In the genomic region with DNA sequence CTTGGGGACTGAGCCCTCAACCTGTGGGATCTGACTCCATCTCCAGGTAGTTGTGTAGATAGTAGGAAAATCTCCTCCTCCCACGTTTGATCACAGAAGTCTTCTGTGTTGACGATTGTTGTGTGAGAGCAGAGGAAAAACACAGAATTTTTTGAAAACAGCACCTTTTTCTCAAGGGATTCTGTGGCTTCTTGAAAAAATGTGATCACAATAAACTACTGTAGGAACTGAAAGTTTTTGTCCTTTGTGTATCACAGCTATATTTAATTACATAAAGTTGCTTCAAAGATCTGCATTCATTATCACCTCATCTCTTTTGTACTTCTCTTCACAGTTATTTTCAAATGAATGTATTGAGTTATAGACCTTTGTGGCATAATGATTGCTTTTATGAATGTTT, we compare ENCODE assay signal across 13 cellular contexts.
DNase-seq lines count a peak whose midpoint lies in the region; ATAC-seq, FAIRE-seq and TF ChIP-seq lines count a peak whose summit lies in the region.
"Had no signal": no experiment of that assay in that cellular context is flagged by ENCODE, and none has a peak within 500 bp of the region (broad histone marks: within the 10 kb centered on the region; RNA-seq: fewer than 3 reads in every experiment).

No MANE protein-coding gene starts in this region.

- H3K36me3 Mint-ChIP-seq in CD8-positive, alpha-beta T cell = peaks cover 4% of the 10 kb centered on the region
- H3K36me3 Mint-ChIP-seq in activated T-helper 1 cell treated with anti-CD3 and anti-CD28 coated beads, Interleukin-12 subunit alpha, Interleukin-12 subunit beta, Interleukin-2, Interleukin-4 antibody, amounts not matched to agents 30 ng/mL and 10 ng/mL and 1 ng/mL, durations not matched to agents 14 hours and 24 hours and 36 hours (ENCODE audit: low read depth) = peaks cover 7% of the 10 kb centered on the region

- intact Hi-C loops in CD8-positive, alpha-beta T cell (cut with DNase I, micrococcal nuclease) = no loop called here
- intact Hi-C loops in activated T-helper 1 cell treated with anti-CD3 and anti-CD28 coated beads, Interleukin-12 subunit alpha, Interleukin-12 subunit beta, Interleukin-2, Interleukin-4 antibody, amounts not matched to agents 30 ng/mL and 10 ng/mL and 1 ng/mL, durations not matched to agents 14 hours and 24 hours and 36 hours (cut with micrococcal nuclease) = loop anchor here (2.0 kb wide), 1 partner anchor 13 kb away; no protein-coding TSS in a partner anchor
- intact Hi-C loops in psoas muscle (cut with DNase I) = no loop called here

- no peaks in the 10 kb centered on the region for H3K9me3 Mint-ChIP-seq in CD8-positive, alpha-beta T cell
- H3K9me3 Mint-ChIP-seq in activated T-helper 1 cell treated with anti-CD3 and anti-CD28 coated beads, Interleukin-12 subunit alpha, Interleukin-12 subunit beta, Interleukin-2, Interleukin-4 antibody, amounts not matched to agents 30 ng/mL and 10 ng/mL and 1 ng/mL, durations not matched to agents 14 hours and 24 hours and 36 hours = no peaks in the 10 kb centered on the region

- no peak for ATAC-seq in CD8-positive, alpha-beta T cell
- ATAC-seq in GM21367 (IDR thresholded peaks at IDR 0.05; ENCODE audit: unreplicated experiment) = peak; percentile 39
- ATAC-seq in psoas muscle = no peak
- ATAC-seq: gastroesophageal sphincter had no signal

- 39 to 65% (median 65%) methylated on average over 2 of the region's 2 CpGs for WGBS in psoas muscle, 3 donors

- H3K36me3 ChIP-seq in CD8-positive, alpha-beta T cell (ENCODE audit: insufficient read depth, low read length) = no peaks in the 10 kb centered on the region
- H3K36me3 ChIP-seq in psoas muscle (ENCODE audit: insufficient read depth in 1 of 2, low read depth in 1 of 2) = no peaks in the 10 kb centered on the region
- H3K36me3 ChIP-seq: gastroesophageal sphincter had no signal

- no peak overlapping the region for H3K4me3 Mint-ChIP-seq in CD8-positive, alpha-beta T cell
- no peak overlapping the region for H3K4me3 Mint-ChIP-seq in activated T-helper 1 cell treated with anti-CD3 and anti-CD28 coated beads, Interleukin-12 subunit alpha, Interleukin-12 subunit beta, Interleukin-2, Interleukin-4 antibody, amounts not matched to agents 30 ng/mL and 10 ng/mL and 1 ng/mL, durations not matched to agents 14 hours and 24 hours and 36 hours

- H3K4me1 ChIP-seq in CD8-positive, alpha-beta T cell (ENCODE audit: insufficient read depth, low read length) = peaks cover 31% of the 10 kb centered on the region
- peaks cover 82% of the 10 kb centered on the region for H3K4me1 ChIP-seq in psoas muscle

- DNase-seq in CD8-positive, alpha-beta T cell = no peak
- DNase-seq in activated T-helper 1 cell treated with anti-CD3 and anti-CD28 coated beads, Interleukin-12 subunit alpha, Interleukin-12 subunit beta, Interleukin-2, Interleukin-4 antibody, amounts not matched to agents 30 ng/mL and 10 ng/mL and 1 ng/mL, durations not matched to agents 14 hours and 24 hours and 36 hours (ENCODE audit: low spot score) = no peak
- DNase-seq in psoas muscle (no peak), GM10248 (ENCODE audit: extremely low spot score) (no peak), RCC 7860 (ENCODE audit: low spot score) (no peak)
- no peak for DNase-seq in stimulated activated naive CD4-positive, alpha-beta T cell treated with Interleukin-2 at 50 U/mL for 16 hours (lab: John Stamatoyannopoulos, UW)
- DNase-seq: activated CD8-positive, alpha-beta memory T cell treated with anti-CD3 and anti-CD28 coated beads, Interleukin-2, amount 50 U/mL, for 48 hours; C1 segment of cervical spinal cord; NCI-H2029; NCI-H524 treated with DMSO at 0.1 percent for 48 hours; nucleus accumbens had no signal

- no peak for TF ChIP-seq CTCF in CD8-positive, alpha-beta T cell (IDR thresholded peaks at IDR 0.05)
- no peak for TF ChIP-seq CTCF in psoas muscle (IDR thresholded peaks at IDR 0.05)
- no peak for TF ChIP-seq CTCF in GM10248 (IDR thresholded peaks at IDR 0.05; ENCODE audit: control extremely low read depth, extremely low read depth, low read depth, missing control alignments)

- H3K9me3 ChIP-seq in CD8-positive, alpha-beta T cell (ENCODE audit: low read length) = no peaks in the 10 kb centered on the region
- H3K9me3 ChIP-seq in psoas muscle = no peaks in the 10 kb centered on the region
- H3K9me3 ChIP-seq: gastroesophageal sphincter had no signal

- no peak overlapping the region for H3K4me3 ChIP-seq in CD8-positive, alpha-beta T cell (ENCODE audit: low read depth, low read length)
- no peak overlapping the region for H3K4me3 ChIP-seq in psoas muscle
- H3K4me3 ChIP-seq: gastroesophageal sphincter had no signal

- CTCF ChIA-PET in CD8-positive, alpha-beta T cell (lab: Charles Lee) = no interaction called here
- CTCF ChIA-PET in GM10248 (lab: Yijun Ruan, JAX) = no interaction called here

- H3K27me3 Mint-ChIP-seq in CD8-positive, alpha-beta T cell (ENCODE audit: low read depth) = no peaks in the 10 kb centered on the region
- no peaks in the 10 kb centered on the region for H3K27me3 Mint-ChIP-seq in activated T-helper 1 cell treated with anti-CD3 and anti-CD28 coated beads, Interleukin-12 subunit alpha, Interleukin-12 subunit beta, Interleukin-2, Interleukin-4 antibody, amounts not matched to agents 30 ng/mL and 10 ng/mL and 1 ng/mL, durations not matched to agents 14 hours and 24 hours and 36 hours (ENCODE audit: insufficient read depth)

- peaks cover 81% of the 10 kb centered on the region for H3K4me1 Mint-ChIP-seq in CD8-positive, alpha-beta T cell (ENCODE audit: low read depth)
- peaks cover 64% of the 10 kb centered on the region for H3K4me1 Mint-ChIP-seq in activated T-helper 1 cell treated with anti-CD3 and anti-CD28 coated beads, Interleukin-12 subunit alpha, Interleukin-12 subunit beta, Interleukin-2, Interleukin-4 antibody, amounts not matched to agents 30 ng/mL and 10 ng/mL and 1 ng/mL, durations not matched to agents 14 hours and 24 hours and 36 hours (ENCODE audit: low read depth)

- H3K27ac ChIP-seq in CD8-positive, alpha-beta T cell (ENCODE audit: low read depth, low read length) = no peak overlapping the region
- H3K27ac ChIP-seq in psoas muscle = peak overlapping the region; percentile 47

- H3K27ac Mint-ChIP-seq in CD8-positive, alpha-beta T cell = peak overlapping the region; percentile 47
- peak overlapping the region; percentile 27 for H3K27ac Mint-ChIP-seq in activated T-helper 1 cell treated with anti-CD3 and anti-CD28 coated beads, Interleukin-12 subunit alpha, Interleukin-12 subunit beta, Interleukin-2, Interleukin-4 antibody, amounts not matched to agents 30 ng/mL and 10 ng/mL and 1 ng/mL, durations not matched to agents 14 hours and 24 hours and 36 hours

- H3K27me3 ChIP-seq in CD8-positive, alpha-beta T cell (ENCODE audit: insufficient read depth, low read length) = no peaks in the 10 kb centered on the region
- no peaks in the 10 kb centered on the region for H3K27me3 ChIP-seq in psoas muscle (ENCODE audit: insufficient read depth in 3 of 3, low read length in 2 of 3)
- H3K27me3 ChIP-seq: gastroesophageal sphincter had no signal

- no peak for FAIRE-seq in RCC 7860 (lab: Jason Lieb, UNC)

- POLR2A ChIA-PET in CD8-positive, alpha-beta T cell (lab: Charles Lee) = interaction anchor here (0.6 kb wide), 1 partner anchor 21 kb away, joined by 3 read pairs; no protein-coding TSS in a partner anchor
- POLR2A ChIA-PET in GM10248 (lab: Yijun Ruan, JAX) = interaction anchor here (0.7 kb wide), 1 partner anchor 14 kb away, joined by 3 read pairs; no protein-coding TSS in a partner anchor
